ENCODE assay signal across 26 cellular contexts in genomic region chr1:2639203-2639602, GRCh38. TPM values are rescaled to one million over a fixed set of nuclear protein-coding genes. Genes with fewer than 3 reads are reported as not detected.
DNase-seq lines count a peak whose midpoint lies in the region; ATAC-seq and TF ChIP-seq lines count a peak whose summit lies in the region.
"Had no signal": no experiment of that assay in that cellular context is flagged by ENCODE, and none has a peak within 500 bp of the region (broad histone marks: within the 10 kb centered on the region; RNA-seq: fewer than 3 reads in every experiment).

No MANE protein-coding gene starts in this region.

- H3K27me3 ChIP-seq in SK-N-SH (ENCODE audit: insufficient read depth), result no peaks in the 10 kb centered on the region
- peaks cover 24% of the 10 kb centered on the region for H3K27me3 ChIP-seq in H7 (ENCODE audit: control insufficient read depth, insufficient read depth, low read length)
- H3K27me3 ChIP-seq in osteoblast (ENCODE audit: insufficient read depth, low read length), result no peaks in the 10 kb centered on the region

- H4K20me1 ChIP-seq in SK-N-SH (ENCODE audit: insufficient read depth) (no peaks in the 10 kb centered on the region), osteoblast (ENCODE audit: insufficient read depth, low read length) (no peaks in the 10 kb centered on the region)

- WGBS in SK-N-SH (ENCODE audit: low lambda C conversion rate), result 30% methylated on average over 6 of the region's 11 CpGs

- no peak overlapping the region for H3K4me2 ChIP-seq in SK-N-SH
- no peak overlapping the region for H3K4me2 ChIP-seq in osteoblast (ENCODE audit: insufficient read depth, low read length)

- peaks cover 10% of the 10 kb centered on the region; the same call in 1 of the 2 replicates for H3K79me2 ChIP-seq in SK-N-SH (ENCODE audit: insufficient read depth)
- peaks cover 8% of the 10 kb centered on the region for H3K79me2 ChIP-seq in osteoblast (ENCODE audit: insufficient read depth, low read length)
- H3K79me2 ChIP-seq: parathyroid adenoma had no signal

- peaks cover 0 to 22% of the 10 kb centered on the region in 2 experiments; a peak in 1 of 4 replicates for H3K4me1 ChIP-seq in SK-N-SH (ENCODE audit: control insufficient read depth in 1 of 2, insufficient read depth in 2 of 2, low read depth in 1 of 2, low read length in 1 of 2)
- H3K4me1 ChIP-seq in osteoblast (ENCODE audit: insufficient read depth, low read length), result peaks cover 6% of the 10 kb centered on the region
- H3K4me1 ChIP-seq: parathyroid adenoma had no signal

- POLR2A ChIA-PET in SK-N-SH (lab: Yijun Ruan, JAX), result no interaction called here

- peak overlapping the region; percentile 44 to 86 for H3K27ac Mint-ChIP-seq in effector memory CD8-positive, alpha-beta T cell
- H3K27ac Mint-ChIP-seq: activated CD4-positive, alpha-beta T cell treated with anti-CD3 and anti-CD28 coated beads for 36 hours; activated CD8-positive, alpha-beta T cell treated with anti-CD3 and anti-CD28 coated beads, Interleukin-2, amount 10 ng/mL, durations not matched to agents 7 days and 5 days; natural killer cell treated with Interleukin-12 subunit alpha and Interleukin-12 subunit beta and Interleukin-15 and Interleukin-18, amount 100 ng/mL, for 72 hours had no signal

- H3K27ac ChIP-seq in SK-N-SH (ENCODE audit: low read depth in 2 of 2, low read length in 1 of 2) (no peak overlapping the region), osteoblast (ENCODE audit: low read depth, low read length) (no peak overlapping the region)
- H3K27ac ChIP-seq: 22Rv1, gastroesophageal sphincter, left lung, parathyroid adenoma, thoracic aorta had no signal

- H3K4me3 ChIP-seq in SK-N-SH (ENCODE audit: low read depth in 2 of 2, low read length in 1 of 2) (no peak overlapping the region), H7 (ENCODE audit: insufficient read depth, low read depth, low read length) (no peak overlapping the region), osteoblast (ENCODE audit: insufficient read depth, low read length) (no peak overlapping the region)
- H3K4me3 ChIP-seq: gastroesophageal sphincter, left lung, thoracic aorta had no signal

- H2AFZ ChIP-seq in SK-N-SH (ENCODE audit: low read depth) (no peak overlapping the region), osteoblast (ENCODE audit: low read length) (no peak overlapping the region)
- H2AFZ ChIP-seq: parathyroid adenoma had no signal

- H3K4me3 Mint-ChIP-seq in effector memory CD8-positive, alpha-beta T cell, result peak overlapping the region in 1 of 2 donors; percentile 27
- H3K4me3 Mint-ChIP-seq: activated CD4-positive, alpha-beta T cell treated with anti-CD3 and anti-CD28 coated beads for 36 hours; activated CD8-positive, alpha-beta T cell treated with anti-CD3 and anti-CD28 coated beads, Interleukin-2, amount 10 ng/mL, durations not matched to agents 7 days and 5 days; natural killer cell treated with Interleukin-12 subunit alpha and Interleukin-12 subunit beta and Interleukin-15 and Interleukin-18, amount 100 ng/mL, for 72 hours had no signal

- peaks cover 10% of the 10 kb centered on the region in 2 donors for H3K4me1 Mint-ChIP-seq in effector memory CD8-positive, alpha-beta T cell (ENCODE audit: low read depth in 2 of 2)
- H3K4me1 Mint-ChIP-seq: activated CD4-positive, alpha-beta T cell treated with anti-CD3 and anti-CD28 coated beads for 36 hours had no signal

- CTCF ChIA-PET in SK-N-SH (lab: Yijun Ruan, JAX), result interaction anchor here (1.1 kb wide), 1 partner anchor 23 kb away, joined by 3 read pairs; no protein-coding TSS in a partner anchor

- H3K9me2 ChIP-seq in SK-N-SH, result no peaks in the 10 kb centered on the region

- H3K9ac ChIP-seq in SK-N-SH, result no peak overlapping the region
- H3K9ac ChIP-seq: parathyroid adenoma had no signal

- DNase-seq in SK-N-SH (peak; percentile 39), H7 (peak; percentile 64), osteoblast (ENCODE audit: insufficient read length, low spot score, missing footprints) (peak; percentile 81), A172 (ENCODE audit: low spot score) (no peak), putamen (ENCODE audit: low spot score) (no peak)
- DNase-seq in effector memory CD8-positive, alpha-beta T cell, result no peak
- DNase-seq: activated CD4-positive, alpha-beta T cell treated with anti-CD3 and anti-CD28 coated beads for 36 hours; activated CD8-positive, alpha-beta T cell treated with anti-CD3 and anti-CD28 coated beads, Interleukin-2, amount 10 ng/mL, durations not matched to agents 7 days and 5 days; activated effector memory CD4-positive, alpha-beta T cell treated with Interleukin-2 at 50 U/mL for 16 hours; hypothalamus; immature natural killer cell; left lung; NCI-H1092 treated with DMSO at 0.1 percent for 48 hours; NCI-H187; NCI-H2171 treated with DMSO at 0.1 percent for 48 hours; NCI-H510A treated with DMSO at 0.1 percent for 48 hours; stimulated activated CD4-positive, alpha-beta T cell treated with anti-CD3 and anti-CD28 coated beads, Interleukin-15, amount 100 ng/mL, for 24 hours; stimulated activated naive CD8-positive, alpha-beta T cell treated with anti-CD3 and anti-CD28 coated beads, Interleukin-15, Interleukin-2, amounts not matched to agents 100 U/mL and 50 U/mL, for 24 hours; T-helper 2 cell had no signal

- peaks cover 0 to 6% of the 10 kb centered on the region in 2 donors for H3K27me3 Mint-ChIP-seq in effector memory CD8-positive, alpha-beta T cell
- H3K27me3 Mint-ChIP-seq: activated CD4-positive, alpha-beta T cell treated with anti-CD3 and anti-CD28 coated beads for 36 hours had no signal

- TF ChIP-seq CTCF in SK-N-SH (IDR thresholded peaks at IDR 0.05), result no peak
- TF ChIP-seq CTCF in osteoblast (IDR thresholded peaks at IDR 0.05; ENCODE audit: extremely low read depth, low read depth, low read length), result no peak

- no peaks in the 10 kb centered on the region for H3F3A ChIP-seq in SK-N-SH (replicated peaks; ENCODE audit: insufficient read depth)

- ATAC-seq in SK-N-SH treated with all-trans-retinoic acid at 6 μM for 48 hours, result no peak
- ATAC-seq in effector memory CD8-positive, alpha-beta T cell (replicated peaks), result no peak
- no peak for ATAC-seq in GM21737 (IDR thresholded peaks at IDR 0.05; ENCODE audit: unreplicated experiment)
- ATAC-seq: activated CD4-positive, alpha-beta T cell treated with anti-CD3 and anti-CD28 coated beads for 36 hours; activated CD8-positive, alpha-beta T cell treated with anti-CD3 and anti-CD28 coated beads, Interleukin-2, amount 10 ng/mL, durations not matched to agents 7 days and 5 days; gastroesophageal sphincter; left lung; natural killer cell treated with Interleukin-12 subunit alpha and Interleukin-12 subunit beta and Interleukin-15 and Interleukin-18, amount 100 ng/mL, for 72 hours; stimulated activated naive CD8-positive, alpha-beta T cell treated with anti-CD3 and anti-CD28 coated beads, Interleukin-15, Interleukin-2, amounts not matched to agents 100 U/mL and 50 U/mL, for 24 hours had no signal

- no peaks in the 10 kb centered on the region for H3K36me3 ChIP-seq in SK-N-SH (replicated peaks in 1 of 2; ENCODE audit: control insufficient read depth in 1 of 2, insufficient read depth in 2 of 2, low read length in 1 of 2)
- H3K36me3 ChIP-seq in H7 (replicated peaks; ENCODE audit: control insufficient read depth, insufficient read depth, low read length), result no peaks in the 10 kb centered on the region
- no peaks in the 10 kb centered on the region for H3K36me3 ChIP-seq in osteoblast (ENCODE audit: insufficient read depth, low read length)
- H3K36me3 ChIP-seq: gastroesophageal sphincter, left lung, thoracic aorta had no signal

- H3K9me3 ChIP-seq in SK-N-SH, result no peaks in the 10 kb centered on the region
- H3K9me3 ChIP-seq in osteoblast (ENCODE audit: low read depth, low read length), result no peaks in the 10 kb centered on the region
- H3K9me3 ChIP-seq: gastroesophageal sphincter had no signal

- H3K36me3 Mint-ChIP-seq in effector memory CD8-positive, alpha-beta T cell (ENCODE audit: insufficient read depth), result peaks cover 19% of the 10 kb centered on the region
- H3K36me3 Mint-ChIP-seq: immature natural killer cell; natural killer cell treated with Interleukin-12 subunit alpha and Interleukin-12 subunit beta and Interleukin-15 and Interleukin-18, amount 100 ng/mL, for 72 hours had no signal

- H3K9me3 Mint-ChIP-seq in effector memory CD8-positive, alpha-beta T cell, result peaks cover 0 to 1% of the 10 kb centered on the region in 2 donors
- H3K9me3 Mint-ChIP-seq: immature natural killer cell; natural killer cell treated with Interleukin-12 subunit alpha and Interleukin-12 subunit beta and Interleukin-15 and Interleukin-18, amount 100 ng/mL, for 72 hours had no signal

- no peak for TF ChIP-seq RAD21 in SK-N-SH (IDR thresholded peaks at IDR 0.05; ENCODE audit: low read length)

- no peak for TF ChIP-seq EP300 in SK-N-SH (IDR thresholded peaks at IDR 0.05; ENCODE audit: borderline replicate concordance in 1 of 2, low read depth in 1 of 2, low read length in 1 of 2)

TF ChIP-seq in SK-N-SH, 30 proteins besides CTCF, POLR2A, EP300 and RAD21 (continues in another document):
- TF ChIP-seq RXRA (IDR thresholded peaks at IDR 0.05; ENCODE audit: borderline replicate concordance, low read depth) (no peak), TAF1 (IDR thresholded peaks at IDR 0.05; ENCODE audit: borderline replicate concordance, low read depth, low read length) (no peak), RCOR1 (IDR thresholded peaks at IDR 0.05; ENCODE audit: low read length) (no peak), SIN3A (IDR thresholded peaks at IDR 0.05; ENCODE audit: borderline replicate concordance, low read depth, low read length) (no peak)

TF ChIP-seq in SK-N-SH treated with all-trans-retinoic acid at 6 μM for 48 hours, 23 proteins besides CTCF, POLR2A, EP300 and RAD21 (continues in another document):
- TF ChIP-seq ZFP3 (CRISPR knock-in tag; IDR thresholded peaks at IDR 0.05), result no peak
- no peak for TF ChIP-seq ZNF8 (CRISPR knock-in tag; IDR thresholded peaks at IDR 0.05)

RNA-seq across cellular contexts. Expression of gene MMEL1, which starts 6.4 kb away (rescaled TPM):
- polyA plus RNA-seq in SK-N-SH (2012; rRNA removed), result 0.16 and 0.26 TPM in 2 replicates
- polyA plus RNA-seq in SK-N-SH (2012; cell fraction: cytosol; rRNA removed), result 0.22 and 0.35 TPM in 2 replicates
- polyA plus RNA-seq in SK-N-SH (2012; cell fraction: nucleus; rRNA removed), result 0.42 and 1.0 TPM in 2 replicates
- 1.3 and 3.0 TPM in 2 replicates for total RNA-seq in H7 (2014; rRNA removed; shearing (Covaris generic))
- total RNA-seq in osteoblast, result under 0.01 TPM in 1 of 2 replicates, not detected in the other
- total RNA-seq in A172 (2014; rRNA removed; shearing (Covaris generic)), result not detected in 2 replicates
- total RNA-seq: thoracic aorta had no signal

RNA-seq across cellular contexts. Expression of gene PRXL2B, which starts 52.6 kb away (rescaled TPM):
- polyA plus RNA-seq in SK-N-SH (2012; rRNA removed), result 28.0 and 33.7 TPM in 2 replicates
- 13.0 and 22.1 TPM in 2 replicates for polyA plus RNA-seq in SK-N-SH (2012; cell fraction: cytosol; rRNA removed)
- 43.9 and 44.0 TPM in 2 replicates for polyA plus RNA-seq in SK-N-SH (2012; cell fraction: nucleus; rRNA removed)
- 62.9 and 83.5 TPM in 2 replicates for total RNA-seq in H7 (2014; rRNA removed; shearing (Covaris generic))
- 8.0 and 9.4 TPM in 2 replicates for total RNA-seq in osteoblast
- total RNA-seq in A172 (2014; rRNA removed; shearing (Covaris generic)), result 23.1 and 27.9 TPM in 2 replicates

Comparison
In these comparisons a context has a peak if more than half of its experiments do, and no peak if none do; other contexts are left out.
1. DNase-seq: peak in SK-N-SH (single experiment), H7 (single experiment) and osteoblast (single experiment); none in effector memory CD8-positive, alpha-beta T cell (0 of 3), A172 (single experiment) and putamen (single experiment).